ENCODE assay signal across 34 cellular contexts in genomic region chr6:113168057-113168456, GRCh38.
"Had no signal": no experiment of that assay in that cellular context is flagged by ENCODE, and none has a peak within 500 bp of the region (broad histone marks: within the 10 kb centered on the region; RNA-seq: fewer than 3 reads in every experiment).

No MANE protein-coding gene starts in this region.

- H3K4me3 ChIP-seq: adrenal gland, ascending aorta, body of pancreas, breast epithelium, cardiac muscle cell had no signal

- H3K27ac ChIP-seq: adrenal gland, ascending aorta, body of pancreas, brain microvascular endothelial cell, breast epithelium, cardiac muscle cell had no signal

- DNase-seq: activated effector memory CD4-positive, alpha-beta T cell treated with anti-CD3 and anti-CD28 coated beads, Interleukin-2, amount 50 U/mL, for 16 hours; activated effector memory CD4-positive, alpha-beta T cell treated with Interleukin-2 at 50 U/mL for 16 hours; activated gamma-delta T cell; activated gamma-delta T cell treated with Interleukin-2 at 50 U/mL for 16 hours; activated naive CD4-positive, alpha-beta T cell; activated naive CD4-positive, alpha-beta T cell treated with anti-CD3 and anti-CD28 coated beads for 36 hours; activated naive CD4-positive, alpha-beta T cell treated with anti-CD3 and anti-CD28 coated beads, Interleukin-2, amount 10 ng/mL, durations not matched to agents 7 days and 5 days; activated naive CD4-positive, alpha-beta T cell treated with anti-CD3 and anti-CD28 coated beads, Interleukin-2, amount 50 U/mL, for 16 hours; activated naive CD4-positive, alpha-beta T cell treated with Interleukin-2 at 50 U/mL for 16 hours; activated naive CD8-positive, alpha-beta T cell treated with anti-CD3 and anti-CD28 coated beads for 36 hours; activated naive CD8-positive, alpha-beta T cell treated with anti-CD3 and anti-CD28 coated beads, Interleukin-2, amount 10 ng/mL, durations not matched to agents 7 days and 5 days; activated naive CD8-positive, alpha-beta T cell treated with anti-CD3 and anti-CD28 coated beads, Interleukin-2, amount 50 U/mL, for 24 hours; activated T-cell treated with anti-CD3 and anti-CD28 coated beads, Interleukin-2, amount 50 U/mL, for 1 hour; activated T-cell treated with anti-CD3 and anti-CD28 coated beads, Interleukin-2, amount 50 U/mL, for 24 hours; activated T-cell treated with anti-CD3 and anti-CD28 coated beads, Interleukin-2, amount 50 U/mL, for 4 hours; activated T-cell treated with anti-CD3 and anti-CD28 coated beads, Interleukin-2, amount 50 U/mL, for 48 hours; activated T-cell treated with anti-CD3 and anti-CD28 coated beads, Interleukin-2, amount 50 U/mL, for 72 hours; adrenal gland; amniotic stem cell; amygdala; anterior cingulate cortex; aorta; body of pancreas; brain microvascular endothelial cell; caudate nucleus; central memory CD4-positive, alpha-beta T cell; cerebellar nuclear complex had no signal

- H3K9me3 ChIP-seq: adrenal gland, ascending aorta, body of pancreas, breast epithelium had no signal

- ATAC-seq: activated naive CD4-positive, alpha-beta T cell treated with anti-CD3 and anti-CD28 coated beads, Interleukin-2, amount 50 U/mL, for 72 hours; activated naive CD8-positive, alpha-beta T cell treated with anti-CD3 and anti-CD28 coated beads, Interleukin-2, amount 50 U/mL, for 24 hours; activated T-cell treated with anti-CD3 and anti-CD28 coated beads, Interleukin-2, amount 50 U/mL, for 4 hours; activated T-cell treated with anti-CD3 and anti-CD28 coated beads, Interleukin-2, amount 50 U/mL, for 72 hours; activated T-helper 17 cell treated with anti-CD3 and anti-CD28 coated beads, Interleukin-2, amount 50 U/mL, for 72 hours; body of pancreas had no signal

- FAIRE-seq: astrocyte, bronchial epithelial cell had no signal

- H3K4me1 ChIP-seq: breast epithelium had no signal

- H3K36me3 ChIP-seq: adrenal gland, ascending aorta, brain microvascular endothelial cell, breast epithelium, cardiac muscle cell had no signal

- H3K27me3 ChIP-seq: adrenal gland, ascending aorta, body of pancreas, brain microvascular endothelial cell, breast epithelium, cardiac muscle cell had no signal
